In the genomic region with DNA sequence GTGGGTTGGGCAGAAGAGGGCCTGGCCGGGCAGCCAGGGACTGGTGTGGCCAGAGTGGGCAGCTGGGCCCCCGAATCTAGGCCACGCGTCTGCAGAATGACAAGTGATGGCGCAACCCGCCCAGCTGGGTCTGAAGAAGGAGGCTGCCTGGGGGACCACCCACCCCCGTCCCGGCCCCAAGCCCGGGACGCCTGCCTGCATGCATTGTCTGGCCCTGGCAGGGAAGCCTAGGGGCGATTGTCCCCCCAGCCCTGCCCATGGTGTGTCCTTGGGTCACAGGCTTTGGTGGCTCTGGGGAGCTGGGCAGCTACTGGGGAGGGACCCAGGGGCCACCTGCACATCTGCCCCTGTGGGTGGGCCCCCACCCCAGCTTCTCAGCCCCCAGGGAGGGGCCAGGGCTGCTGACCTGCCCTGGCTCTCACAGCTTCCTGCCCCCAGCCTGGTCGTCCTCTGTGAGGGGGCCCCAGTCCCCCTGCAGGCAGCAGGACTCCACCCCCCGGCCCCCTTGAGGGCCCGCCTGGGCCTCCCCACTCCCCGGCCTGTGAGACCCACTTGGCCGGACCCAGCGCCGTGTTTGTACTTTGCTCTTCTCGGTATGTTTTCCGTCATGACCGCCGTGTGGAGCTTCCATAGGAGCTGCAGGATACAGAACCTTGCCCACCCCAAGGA, we compare ENCODE assay signal across 17 cellular contexts.
DNase-seq lines count a peak whose midpoint lies in the region; TF ChIP-seq lines count a peak whose summit lies in the region.
"Had no signal": no experiment of that assay in that cellular context is flagged by ENCODE, and none has a peak within 500 bp of the region (broad histone marks: within the 10 kb centered on the region; RNA-seq: fewer than 3 reads in every experiment).

No MANE protein-coding gene starts in this region.

- DNase-seq in NB4 (ENCODE audit: low read depth): peak; percentile 37
- peak in 46 of 61 donors; percentile 19 to 85 (median 51) for DNase-seq in caudate nucleus (lab: John Stamatoyannopoulos, UW)
- DNase-seq in medulla oblongata (ENCODE audit: extremely low spot score): peak; percentile 59
- DNase-seq in substantia nigra (lab: John Stamatoyannopoulos, UW): peak in 35 of 49 donors; percentile 24 to 87 (median 58)
- no peak for DNase-seq in activated gamma-delta T cell treated with Interleukin-2 at 50 U/mL for 16 hours
- DNase-seq in NCI-H2107 (lab: John Stamatoyannopoulos, UW): no peak
- no peak for DNase-seq in NCI-H1417 treated with DMSO at 0.1 percent for 48 hours (lab: John Stamatoyannopoulos, UW)
- DNase-seq: ACHN; BE2C; CD8-positive, alpha-beta T cell; DMS79 treated with DMSO at 0.1 percent for 48 hours; MG63; NCI-H1105 treated with DMSO at 0.1 percent for 48 hours; NCI-H1930; NCI-H2171 treated with DMSO at 0.1 percent for 48 hours; NCI-H82; SIG-M5 had no signal

- TF ChIP-seq POLR2A in NB4 (IDR thresholded peaks at IDR 0.05; ENCODE audit: extremely low read depth, insufficient read length): no peak

- peak overlapping the region; percentile 52 for H3K27ac ChIP-seq in caudate nucleus (ENCODE audit: low read depth, low read length)
- H3K27ac ChIP-seq in substantia nigra (ENCODE audit: low read depth, low read length, poor library complexity, severe bottlenecking): no peak overlapping the region

- TF ChIP-seq CTCF in NB4 (IDR thresholded peaks at IDR 0.05; ENCODE audit: low read depth, low read length): no peak

- H3K4me3 ChIP-seq in NB4 (ENCODE audit: low read depth, low read length): no peak overlapping the region
- H3K4me3 ChIP-seq: MG63 had no signal

Comparison
In these comparisons a context has a peak if more than half of its experiments do, and no peak if none do; other contexts are left out.
1. DNase-seq: peak in NB4 (single experiment), caudate nucleus (46 of 61), medulla oblongata (single experiment) and substantia nigra (35 of 49); none in activated gamma-delta T cell treated with Interleukin-2 at 50 U/mL for 16 hours (single experiment), NCI-H2107 (single experiment) and NCI-H1417 treated with DMSO at 0.1 percent for 48 hours (single experiment).